In genomic region chr6:33591633-33592032, GRCh38 we compare ENCODE assay signal across 14 cellular contexts. TPM values are rescaled to one million over a fixed set of nuclear protein-coding genes. Genes with fewer than 3 reads are reported as not detected.
DNase-seq lines count a peak whose midpoint lies in the region; ATAC-seq and TF ChIP-seq lines count a peak whose summit lies in the region.
"Had no signal": no experiment of that assay in that cellular context is flagged by ENCODE, and none has a peak within 500 bp of the region (broad histone marks: within the 10 kb centered on the region; RNA-seq: fewer than 3 reads in every experiment).

No MANE protein-coding gene starts in this region.

- ATAC-seq in CD4-positive, CD25-positive, alpha-beta regulatory T cell (ENCODE audit: low read depth in 2 of 2), result no peak
- ATAC-seq in gastrocnemius medialis (no peak), HG03175 (IDR thresholded peaks at IDR 0.05; ENCODE audit: unreplicated experiment) (no peak), GM18858 (IDR thresholded peaks at IDR 0.05; ENCODE audit: unreplicated experiment) (no peak)
- ATAC-seq: stimulated activated naive CD8-positive, alpha-beta T cell treated with anti-CD3 and anti-CD28 coated beads, Interleukin-15, amount 100 ng/mL, for 72 hours had no signal

- H3K4me1 Mint-ChIP-seq in CD4-positive, CD25-positive, alpha-beta regulatory T cell, result peaks cover 5 to 18% (median 13%) of the 10 kb centered on the region in 4 donors

- no peaks in the 10 kb centered on the region for H4K20me1 ChIP-seq in OCI-LY7 (ENCODE audit: insufficient read depth, low read length)

- H3K4me3 ChIP-seq in CD4-positive, CD25-positive, alpha-beta regulatory T cell (ENCODE audit: low read depth, low read length), result no peak overlapping the region
- H3K4me3 ChIP-seq in OCI-LY7 (ENCODE audit: low read depth, low read length, poor library complexity, severe bottlenecking), result no peak overlapping the region
- H3K4me3 ChIP-seq in gastrocnemius medialis, result no peak overlapping the region

- no peak for TF ChIP-seq POLR2A in gastrocnemius medialis (IDR thresholded peaks at IDR 0.05)

- no peak overlapping the region for H3K4me2 ChIP-seq in OCI-LY7 (ENCODE audit: low read length)

- H3K79me2 ChIP-seq in OCI-LY7 (ENCODE audit: insufficient read depth, low read depth, low read length), result no peaks in the 10 kb centered on the region
- H3K79me2 ChIP-seq: parathyroid adenoma had no signal

- H3K4me1 ChIP-seq in CD4-positive, CD25-positive, alpha-beta regulatory T cell (ENCODE audit: control insufficient read depth, insufficient read depth, low read length, poor library complexity, severe bottlenecking), result peaks cover 14% of the 10 kb centered on the region
- H3K4me1 ChIP-seq in OCI-LY7 (ENCODE audit: insufficient read depth, low read length, poor library complexity, severe bottlenecking) (peaks cover 60% of the 10 kb centered on the region), gastrocnemius medialis (peaks cover 26 to 31% of the 10 kb centered on the region in 2 donors)
- H3K4me1 ChIP-seq: parathyroid adenoma had no signal

- DNase-seq in CD4-positive, CD25-positive, alpha-beta regulatory T cell, result no peak
- DNase-seq in OCI-LY7 (ENCODE audit: low spot score) (no peak), epithelial cell of prostate (ENCODE audit: low read depth, low spot score) (no peak), gastrocnemius medialis (no peak), HUDEP-2 (lab: John Stamatoyannopoulos, UW; ENCODE audit: unreplicated experiment in 76 of 76) (no peak), NCI-H2029 treated with DMSO at 0.1 percent for 48 hours (lab: John Stamatoyannopoulos, UW) (no peak)
- DNase-seq: NCI-H187; NCI-H510A treated with DMSO at 0.1 percent for 48 hours; OCI-M1; stimulated activated naive CD8-positive, alpha-beta T cell treated with anti-CD3 and anti-CD28 coated beads, Interleukin-15, amount 100 ng/mL, for 72 hours; SW 1271 had no signal

- in situ Hi-C loops in gastrocnemius medialis (cut with MboI; ENCODE audit: low sequenced_read_pairs in 4 of 4), result no loop called here

- H3K9me3 ChIP-seq in CD4-positive, CD25-positive, alpha-beta regulatory T cell (ENCODE audit: control insufficient read depth in 2 of 2, low read length in 2 of 2), result no peaks in the 10 kb centered on the region
- H3K9me3 ChIP-seq in OCI-LY7 (ENCODE audit: low read length) (no peaks in the 10 kb centered on the region), gastrocnemius medialis (no peaks in the 10 kb centered on the region)

- H3K9me2 ChIP-seq in OCI-LY7 (ENCODE audit: insufficient read depth, low read length), result no peaks in the 10 kb centered on the region

- no TSS peak for BruUV-seq in OCI-LY7 (replicated peaks; lab: Mats Ljungman, UMichigan)

- H3K4me3 Mint-ChIP-seq in CD4-positive, CD25-positive, alpha-beta regulatory T cell, result peak overlapping the region; percentile 22 to 83 (median 67)

- no peaks in the 10 kb centered on the region for H3K36me3 ChIP-seq in CD4-positive, CD25-positive, alpha-beta regulatory T cell (ENCODE audit: control insufficient read depth, insufficient read depth, low read length)
- H3K36me3 ChIP-seq in OCI-LY7 (ENCODE audit: insufficient read depth, low read length) (no peaks in the 10 kb centered on the region), gastrocnemius medialis (no peaks in the 10 kb centered on the region)

- peak overlapping the region in 2 of 3 donors; percentile 25 to 44 for H3K27ac Mint-ChIP-seq in CD4-positive, CD25-positive, alpha-beta regulatory T cell
- H3K27ac Mint-ChIP-seq: stimulated activated naive CD8-positive, alpha-beta T cell treated with anti-CD3 and anti-CD28 coated beads, Interleukin-15, amount 100 ng/mL, for 72 hours had no signal

- POLR2A ChIA-PET in OCI-LY7 (lab: Charles Lee), result interaction anchor here (0.7 to 1.9 kb wide), 4 partner anchors 12 to 120 kb away, joined by 3 to 12 read pairs (median 4); partner anchors contain the start of genes BAK1, ITPR3 and UQCC2

- no peaks in the 10 kb centered on the region for H3K36me3 Mint-ChIP-seq in CD4-positive, CD25-positive, alpha-beta regulatory T cell

- intact Hi-C loops in OCI-LY7 (cut with micrococcal nuclease; ENCODE audit: unreplicated experiment) (loop anchor here (2.0 kb wide), 3 partner anchors 15 to 37 kb away; partner anchors contain the start of gene ITPR3), gastrocnemius medialis (cut with DNase I; ENCODE audit: low total_unique reads) (no loop called here)

- no peak overlapping the region for H3K27ac ChIP-seq in CD4-positive, CD25-positive, alpha-beta regulatory T cell (ENCODE audit: insufficient read depth, low read length, poor library complexity, severe bottlenecking)
- H3K27ac ChIP-seq in OCI-LY7 (ENCODE audit: low read depth, low read length, poor library complexity, severe bottlenecking) (peak overlapping the region; percentile 81), epithelial cell of prostate (peak overlapping the region; percentile 95), gastrocnemius medialis (peak overlapping the region; percentile 92 to 95 (median 94))
- H3K27ac ChIP-seq: parathyroid adenoma had no signal

- H3K27me3 Mint-ChIP-seq in CD4-positive, CD25-positive, alpha-beta regulatory T cell, result peaks cover 4% of the 10 kb centered on the region
- H3K27me3 Mint-ChIP-seq: stimulated activated naive CD8-positive, alpha-beta T cell treated with anti-CD3 and anti-CD28 coated beads, Interleukin-15, amount 100 ng/mL, for 72 hours had no signal

- H3K9me3 Mint-ChIP-seq in CD4-positive, CD25-positive, alpha-beta regulatory T cell, result no peaks in the 10 kb centered on the region
- H3K9me3 Mint-ChIP-seq: stimulated activated naive CD8-positive, alpha-beta T cell treated with anti-CD3 and anti-CD28 coated beads, Interleukin-15, amount 100 ng/mL, for 72 hours had no signal

- no peak overlapping the region for H2AFZ ChIP-seq in OCI-LY7 (ENCODE audit: low read length)
- H2AFZ ChIP-seq: parathyroid adenoma had no signal

- CTCF ChIA-PET in OCI-LY7 (lab: Charles Lee; ENCODE audit: unreplicated experiment), result interaction anchor here (0.9 to 3.0 kb wide), 2 partner anchors 16 to 120 kb away, joined by 3 to 16 read pairs; partner anchors contain the start of gene UQCC2

- H3K27me3 ChIP-seq in CD4-positive, CD25-positive, alpha-beta regulatory T cell (ENCODE audit: control insufficient read depth, insufficient read depth, low read length), result no peaks in the 10 kb centered on the region
- no peaks in the 10 kb centered on the region for H3K27me3 ChIP-seq in gastrocnemius medialis

- TF ChIP-seq CTCF in OCI-LY7 (conservative IDR thresholded peaks at IDR 0.05; ENCODE audit: low read length) (no peak), gastrocnemius medialis (IDR thresholded peaks at IDR 0.05 in 4 of 5, conservative IDR thresholded peaks at IDR 0.05 in 1 of 5) (no peak)

RNA-seq across cellular contexts. Expression of gene BAK1, which starts 11.6 kb away (rescaled TPM):
- 41.7 TPM for total RNA-seq in CD4-positive, CD25-positive, alpha-beta regulatory T cell
- 10 to 100 TPM; 38.1 to 66.3 (median 54.4) TPM for polyA plus RNA-seq in CD4-positive, CD25-positive, alpha-beta regulatory T cell
- total RNA-seq in OCI-LY7 (2014; rRNA removed; shearing (Covaris generic)), result 10.6 and 13.9 TPM in 2 replicates
- 29.9 and 33.8 TPM in 2 replicates for total RNA-seq in OCI-LY7 (2022)
- 10 to 100 TPM in 1 of 4 donors, 1 to 10 TPM in 3; 5.8 to 11.7 (median 8.2) TPM for total RNA-seq in gastrocnemius medialis

RNA-seq across cellular contexts. Expression of gene ITPR3, which starts 29.5 kb away (rescaled TPM):
- total RNA-seq in CD4-positive, CD25-positive, alpha-beta regulatory T cell, result 54.5 TPM
- polyA plus RNA-seq in CD4-positive, CD25-positive, alpha-beta regulatory T cell, result 1 to 10 TPM; 1.3 to 2.2 (median 1.9) TPM
- 47.8 and 56.6 TPM in 2 replicates for total RNA-seq in OCI-LY7 (2014; rRNA removed; shearing (Covaris generic))
- total RNA-seq in OCI-LY7 (2022), result 83.5 and 88.6 TPM in 2 replicates
- total RNA-seq in gastrocnemius medialis, result 1 to 10 TPM; 1.9 to 6.8 (median 4.2) TPM
